30 cellular contexts compared by ENCODE assay signal in genomic region chr2:206112108-206112507, GRCh38.
"Had no signal": no experiment of that assay in that cellular context is flagged by ENCODE, and none has a peak within 500 bp of the region (broad histone marks: within the 10 kb centered on the region; RNA-seq: fewer than 3 reads in every experiment).

No MANE protein-coding gene starts in this region.

- FAIRE-seq: endothelial cell of umbilical vein, islet of Langerhans, pancreas had no signal

- H3K27ac ChIP-seq: gastrocnemius medialis, left lung, lower lobe of right lung, neutrophil, pancreas, prostate gland, stomach, thyroid gland, upper lobe of left lung, vagina had no signal

- ATAC-seq: activated naive CD8-positive, alpha-beta T cell treated with anti-CD3 and anti-CD28 coated beads, Interleukin-2, amount 50 U/mL, for 24 hours; esophagus mucosa; gastrocnemius medialis; left lung; lower lobe of right lung; mucosa of descending colon; pancreas; stimulated activated naive B cell treated with anti-CD40 and anti-IgM and Interleukin-4, amounts not matched to agents 10 μg/mL and 1 μg/mL and 100 μg/mL, for 72 hours; WTC11 had no signal

- H3K4me1 ChIP-seq: gastrocnemius medialis, left lung, lower lobe of right lung, pancreas, prostate gland, stomach, thyroid gland, upper lobe of left lung, vagina had no signal

- DNase-seq: activated CD4-positive, alpha-beta memory T cell treated with anti-CD3 and anti-CD28 coated beads, Interleukin-2, amount 10 ng/mL, durations not matched to agents 7 days and 5 days; activated CD4-positive, alpha-beta T cell treated with anti-CD3 and anti-CD28 coated beads for 1 hour; activated CD4-positive, alpha-beta T cell treated with anti-CD3 and anti-CD28 coated beads, Interleukin-2, amount 10 ng/mL, durations not matched to agents 7 days and 5 days; activated naive CD8-positive, alpha-beta T cell treated with anti-CD3 and anti-CD28 coated beads, Interleukin-2, amount 50 U/mL, for 24 hours; activated T-cell treated with anti-CD3 and anti-CD28 coated beads, Interleukin-2, amount 50 U/mL, for 48 hours; amygdala; caudate nucleus; cortex of kidney; gastrocnemius medialis; glutamatergic neuron; left lung; lower lobe of right lung; mesendoderm; mucosa of descending colon; pancreas; retina; stimulated activated CD4-positive, alpha-beta T cell treated with anti-CD3 and anti-CD28 coated beads, Interleukin-15, amount 100 ng/mL, for 24 hours; stimulated activated CD4-positive, alpha-beta T cell treated with anti-CD3 and anti-CD28 coated beads, Interleukin-2, amount 100 ng/mL, for 24 hours; stimulated activated naive B cell treated with anti-CD40 and anti-IgM and Interleukin-4, amounts not matched to agents 10 μg/mL and 1 μg/mL and 100 μg/mL, for 72 hours; stomach; T-helper 9 cell; thyroid gland; upper lobe of left lung had no signal

- H3K27me3 ChIP-seq: gastrocnemius medialis, left lung, neutrophil, pancreas, stomach, thyroid gland, upper lobe of left lung, vagina had no signal

- H3K4me3 ChIP-seq: gastrocnemius medialis, left lung, lower lobe of right lung, mucosa of descending colon, pancreas, prostate gland, stomach, thyroid gland, upper lobe of left lung, vagina had no signal

- H3K9me3 ChIP-seq: gastrocnemius medialis, left lung, lower lobe of right lung, mucosa of descending colon, neutrophil, pancreas, prostate gland, thyroid gland, upper lobe of left lung, vagina had no signal

- H3K36me3 ChIP-seq: pancreas, prostate gland had no signal
